Comparison of ENCODE assay signal across 27 cellular contexts in the genomic region with DNA sequence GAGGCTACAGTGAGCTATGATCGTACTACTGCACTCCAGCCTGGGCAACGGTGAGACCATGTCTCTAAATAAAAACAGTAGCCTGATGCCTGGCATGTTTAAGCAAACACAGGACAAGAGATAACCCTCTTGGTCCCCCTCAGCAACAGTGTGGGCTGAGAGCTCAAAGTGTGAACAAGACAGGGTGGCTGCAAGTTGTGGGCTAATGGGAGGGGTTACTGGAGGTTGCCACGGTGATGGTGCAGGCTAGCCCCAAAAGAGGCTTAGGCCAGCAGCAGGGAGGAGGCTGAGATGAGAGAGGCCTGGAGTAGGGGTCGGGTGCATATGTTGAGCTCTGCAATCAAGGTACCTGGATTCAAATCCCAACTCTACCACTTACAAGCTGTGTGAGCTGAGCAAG. TPM values are rescaled to one million over a fixed set of nuclear protein-coding genes. Genes with fewer than 3 reads are reported as not detected.
DNase-seq lines count a peak whose midpoint lies in the region; ATAC-seq and TF ChIP-seq lines count a peak whose summit lies in the region.
"Had no signal": no experiment of that assay in that cellular context is flagged by ENCODE, and none has a peak within 500 bp of the region (broad histone marks: within the 10 kb centered on the region; RNA-seq: fewer than 3 reads in every experiment).

No MANE protein-coding gene starts in this region.

- H3K27me3 ChIP-seq in DND-41 (ENCODE audit: insufficient read depth, low read length, poor library complexity) (no peaks in the 10 kb centered on the region), Loucy (ENCODE audit: insufficient read depth, low read length, poor library complexity, severe bottlenecking) (no peaks in the 10 kb centered on the region), right cardiac atrium (ENCODE audit: control insufficient read depth, insufficient read depth) (no peaks in the 10 kb centered on the region)
- H3K27me3 ChIP-seq: ascending aorta, gastrocnemius medialis, SJSA1, transverse colon had no signal

- peaks cover 53% of the 10 kb centered on the region for H3K4me1 ChIP-seq in DND-41 (ENCODE audit: insufficient read depth, low read length)
- H3K4me1 ChIP-seq in Loucy (ENCODE audit: insufficient read depth, low read length, poor library complexity, severe bottlenecking) = peaks cover 51% of the 10 kb centered on the region
- peaks cover 4% of the 10 kb centered on the region for H3K4me1 ChIP-seq in right cardiac atrium (ENCODE audit: control insufficient read depth, insufficient read depth, low read length)

- H3K79me2 ChIP-seq in DND-41 (ENCODE audit: insufficient read depth, low read length) (no peaks in the 10 kb centered on the region), Loucy (ENCODE audit: insufficient read depth, low read length) (no peaks in the 10 kb centered on the region)

- H3F3A ChIP-seq in Loucy (ENCODE audit: low read depth) = 0 out of 2 replicates have a peak, but pooled peaks cover 3% of the 10 kb centered on the region

- intact Hi-C loops in right cardiac atrium (cut with DNase I) = no loop called here

- TF ChIP-seq CTCF in DND-41 (IDR thresholded peaks at IDR 0.05; ENCODE audit: borderline replicate concordance, extremely low read depth, low read length, poor library complexity, severe bottlenecking) (no peak), Loucy (conservative IDR thresholded peaks at IDR 0.05; ENCODE audit: low read length) (no peak)

- H3K4me2 ChIP-seq in DND-41 (ENCODE audit: insufficient read depth, low read length) = no peak overlapping the region
- peak overlapping the region; percentile 61 for H3K4me2 ChIP-seq in Loucy (ENCODE audit: low read depth, low read length, poor library complexity, severe bottlenecking)
- H3K4me2 ChIP-seq: smooth muscle cell had no signal

- H3K4me3 ChIP-seq in DND-41 (ENCODE audit: low read depth in 1 of 2, low read length in 2 of 2) (no peak overlapping the region), Loucy (ENCODE audit: low read length, poor library complexity, severe bottlenecking) (peak overlapping the region; percentile 65), right cardiac atrium (ENCODE audit: low read length) (no peak overlapping the region)
- H3K4me3 ChIP-seq: ascending aorta, gastrocnemius medialis, GM23248, left lung, SJSA1, smooth muscle cell, transverse colon had no signal

- no peaks in the 10 kb centered on the region for H3K9me2 ChIP-seq in Loucy (replicated peaks; ENCODE audit: low read depth, low read length)

- peak; percentile 34 for DNase-seq in NK-92 treated with Interleukin-12 subunit alpha and Interleukin-12 subunit beta, amount 100 ng/mL, for 24 hours (lab: John Stamatoyannopoulos, UW)
- no peak for DNase-seq in NK-92 (lab: John Stamatoyannopoulos, UW; ENCODE audit: unreplicated experiment)
- peak; percentile 12 for DNase-seq in DND-41
- DNase-seq in right cardiac atrium = no peak
- DNase-seq in activated CD4-positive, CD25-positive, alpha-beta regulatory T cell treated with anti-CD3 and anti-CD28 coated beads, Interleukin-2, amount 50 U/mL, for 72 hours = no peak
- DNase-seq: activated CD4-positive, alpha-beta T cell treated with anti-CD3 and anti-CD28 coated beads for 36 hours; activated CD8-positive, alpha-beta memory T cell treated with anti-CD3 and anti-CD28 coated beads for 24 hours; activated effector memory CD4-positive, alpha-beta T cell treated with anti-CD3 and anti-CD28 coated beads, Interleukin-2, amount 50 U/mL, for 16 hours; activated naive CD8-positive, alpha-beta T cell treated with anti-CD3 and anti-CD28 coated beads, Interleukin-2, amount 10 ng/mL, durations not matched to agents 7 days and 5 days; caudate nucleus; CD8-positive, alpha-beta memory T cell; DMS53; gastrocnemius medialis; hippocampal formation; left lung; NCI-H1048; NCI-H1694 treated with DMSO at 0.1 percent for 48 hours; NCI-H524 treated with DMSO at 0.1 percent for 48 hours; stimulated activated CD4-positive, alpha-beta T cell treated with anti-CD3 and anti-CD28 coated beads, Interleukin-1b, Interleukin-23, amount 100 ng/mL, for 48 hours; transverse colon had no signal

- H2AFZ ChIP-seq in DND-41 (ENCODE audit: low read depth, low read length) (no peak overlapping the region), Loucy (ENCODE audit: low read length) (no peak overlapping the region)
- H2AFZ ChIP-seq: GM23248 had no signal

- H3K36me3 ChIP-seq in DND-41 (ENCODE audit: insufficient read depth, low read length) (no peaks in the 10 kb centered on the region), Loucy (ENCODE audit: insufficient read depth, low read length) (no peaks in the 10 kb centered on the region)
- H3K36me3 ChIP-seq: ascending aorta, gastrocnemius medialis, left lung, SJSA1, transverse colon had no signal

- H4K20me1 ChIP-seq in DND-41 (ENCODE audit: insufficient read depth, low read length) (no peaks in the 10 kb centered on the region), Loucy (ENCODE audit: insufficient read depth, low read length, poor library complexity, severe bottlenecking) (no peaks in the 10 kb centered on the region)

- H3K9me3 ChIP-seq in DND-41 (ENCODE audit: insufficient read depth, low read length, severe bottlenecking) = no peaks in the 10 kb centered on the region
- H3K9me3 ChIP-seq in Loucy (ENCODE audit: insufficient read depth, low read depth, low read length) = no peaks in the 10 kb centered on the region; the same call in 1 of the 2 replicates
- H3K9me3 ChIP-seq in right cardiac atrium (ENCODE audit: control insufficient read depth, low read length) = no peaks in the 10 kb centered on the region
- H3K9me3 ChIP-seq: ascending aorta, gastrocnemius medialis, left lung, SJSA1, transverse colon had no signal

- WGBS in right cardiac atrium = 40% methylated on average over 4 of the region's 4 CpGs

- H3K27ac ChIP-seq in DND-41 (ENCODE audit: low read length) (peak overlapping the region; percentile 75; the same call in 1 of the 2 replicates), right cardiac atrium (ENCODE audit: low read length) (peak overlapping the region; percentile 43)
- H3K27ac ChIP-seq: ascending aorta, gastrocnemius medialis, GM23248, left lung, SJSA1, transverse colon had no signal

- ATAC-seq in DND-41 (ENCODE audit: insufficient read depth, low read depth) (no peak), right cardiac atrium (no peak), HG02870 (IDR thresholded peaks at IDR 0.05; ENCODE audit: unreplicated experiment) (no peak), HG02885 (IDR thresholded peaks at IDR 0.05; ENCODE audit: poor library complexity, unreplicated experiment) (no peak)
- ATAC-seq: activated CD4-positive, alpha-beta T cell treated with anti-CD3 and anti-CD28 coated beads for 36 hours; gastrocnemius medialis; left lung had no signal

- H3K9ac ChIP-seq in DND-41 (ENCODE audit: low read depth, low read length) = no peak overlapping the region
- H3K9ac ChIP-seq in Loucy (ENCODE audit: low read depth, low read length, poor library complexity, severe bottlenecking) = peak overlapping the region; percentile 51
- H3K9ac ChIP-seq: GM23248 had no signal

RNA-seq across cellular contexts. Expression of a gene that starts 3.4 kb away (rescaled TPM):
- 10 to 100 TPM; 71.9 to 92.5 (median 89.2) TPM for total RNA-seq in right cardiac atrium
- polyA plus RNA-seq in right cardiac atrium = 56.2 TPM

RNA-seq across cellular contexts. Expression of a gene that starts 42.3 kb away (rescaled TPM):
- total RNA-seq in right cardiac atrium = 10 to 100 TPM; 21.0 to 26.7 (median 24.8) TPM
- polyA plus RNA-seq in right cardiac atrium = 22.9 TPM

Comparison
In these comparisons a context has a peak if more than half of its experiments do, and no peak if none do; other contexts are left out.
1. DNase-seq: peak in NK-92 treated with Interleukin-12 subunit alpha and Interleukin-12 subunit beta, amount 100 ng/mL, for 24 hours (single experiment) and DND-41 (single experiment); none in NK-92 (single experiment), right cardiac atrium (0 of 3) and activated CD4-positive, CD25-positive, alpha-beta regulatory T cell treated with anti-CD3 and anti-CD28 coated beads, Interleukin-2, amount 50 U/mL, for 72 hours (single experiment).